In the genomic region with DNA sequence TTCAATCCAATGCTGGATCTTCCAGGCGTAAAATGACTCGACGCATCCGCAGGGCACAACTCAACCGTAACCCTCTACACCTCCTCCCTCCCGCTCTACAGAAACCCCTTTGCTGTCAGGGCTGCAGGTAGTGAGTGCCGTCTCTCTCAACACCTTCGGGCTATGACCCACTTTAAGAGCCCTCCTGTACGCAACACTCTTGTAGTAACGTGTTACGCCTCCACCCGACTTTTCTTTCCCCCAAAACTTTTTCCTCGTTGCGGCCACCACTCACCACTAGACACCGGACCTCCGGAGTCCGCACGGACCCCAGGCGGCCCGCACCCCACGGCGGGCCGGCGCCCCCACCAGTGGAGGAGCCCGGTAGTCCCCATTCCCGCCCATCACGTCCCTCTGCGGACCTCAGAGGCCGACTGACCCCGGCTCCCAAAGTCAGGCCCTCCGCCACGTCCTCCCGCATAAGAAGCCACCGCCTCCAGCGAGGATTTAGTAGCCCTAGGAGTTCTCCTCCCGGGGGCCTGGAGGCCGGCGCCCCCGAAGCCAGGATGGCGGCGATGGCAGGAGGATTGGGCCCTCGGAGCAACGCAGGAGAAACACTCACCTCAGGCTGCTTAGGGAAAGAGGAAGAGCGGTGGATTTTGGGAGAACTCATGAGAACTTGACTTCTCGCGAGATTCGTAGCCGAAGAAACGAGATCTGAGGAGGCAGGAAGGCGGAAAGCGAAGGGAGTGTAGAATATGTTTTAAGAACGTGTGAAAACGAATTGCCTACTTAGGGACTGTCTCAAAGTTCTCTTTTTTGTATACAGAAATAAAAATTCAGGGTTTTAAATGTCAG, we compare ENCODE assay signal across 1 cellular context.
TF ChIP-seq lines count a peak whose summit lies in the region.

Gene RPL17 (minus strand): TSS at position 609 of the 837 bp plus-strand sequence.

TF ChIP-seq in HEK293, 187 proteins besides CTCF, POLR2A, EP300 and RAD21 (continued from another document and continues in another):
- TF ChIP-seq, protein P1, sequence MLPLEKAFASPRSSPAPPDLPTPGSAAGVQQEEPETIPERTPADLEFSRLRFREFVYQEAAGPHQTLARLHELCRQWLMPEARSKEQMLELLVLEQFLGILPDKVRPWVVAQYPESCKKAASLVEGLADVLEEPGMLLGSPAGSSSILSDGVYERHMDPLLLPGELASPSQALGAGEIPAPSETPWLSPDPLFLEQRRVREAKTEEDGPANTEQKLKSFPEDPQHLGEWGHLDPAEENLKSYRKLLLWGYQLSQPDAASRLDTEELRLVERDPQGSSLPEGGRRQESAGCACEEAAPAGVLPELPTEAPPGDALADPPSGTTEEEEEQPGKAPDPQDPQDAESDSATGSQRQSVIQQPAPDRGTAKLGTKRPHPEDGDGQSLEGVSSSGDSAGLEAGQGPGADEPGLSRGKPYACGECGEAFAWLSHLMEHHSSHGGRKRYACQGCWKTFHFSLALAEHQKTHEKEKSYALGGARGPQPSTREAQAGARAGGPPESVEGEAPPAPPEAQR (tag by site-specific recombination; IDR thresholded peaks at IDR 0.05), result peak; percentile 78; the same call in 1 of the 2 replicates
- TF ChIP-seq SCRT2 (tag by site-specific recombination; IDR thresholded peaks at IDR 0.05), result 0 out of 2 replicates have a peak, but pooled peaks have one; percentile 7
- TF ChIP-seq ZNF23 (tag by site-specific recombination; IDR thresholded peaks at IDR 0.05; ENCODE audit: borderline replicate concordance), result no peak
- no peak for TF ChIP-seq GFI1B (tag by site-specific recombination; IDR thresholded peaks at IDR 0.05)
- TF ChIP-seq ZNF335 (tag by site-specific recombination; conservative IDR thresholded peaks at IDR 0.05), result peak; percentile 81
- TF ChIP-seq ZNF362 (tag by site-specific recombination; IDR thresholded peaks at IDR 0.05), result no peak
- no peak for TF ChIP-seq ZNF214 (tag by site-specific recombination; IDR thresholded peaks at IDR 0.05; ENCODE audit: borderline replicate concordance)
- TF ChIP-seq, protein P2, sequence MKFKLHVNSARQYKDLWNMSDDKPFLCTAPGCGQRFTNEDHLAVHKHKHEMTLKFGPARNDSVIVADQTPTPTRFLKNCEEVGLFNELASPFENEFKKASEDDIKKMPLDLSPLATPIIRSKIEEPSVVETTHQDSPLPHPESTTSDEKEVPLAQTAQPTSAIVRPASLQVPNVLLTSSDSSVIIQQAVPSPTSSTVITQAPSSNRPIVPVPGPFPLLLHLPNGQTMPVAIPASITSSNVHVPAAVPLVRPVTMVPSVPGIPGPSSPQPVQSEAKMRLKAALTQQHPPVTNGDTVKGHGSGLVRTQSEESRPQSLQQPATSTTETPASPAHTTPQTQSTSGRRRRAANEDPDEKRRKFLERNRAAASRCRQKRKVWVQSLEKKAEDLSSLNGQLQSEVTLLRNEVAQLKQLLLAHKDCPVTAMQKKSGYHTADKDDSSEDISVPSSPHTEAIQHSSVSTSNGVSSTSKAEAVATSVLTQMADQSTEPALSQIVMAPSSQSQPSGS (tag by site-specific recombination; IDR thresholded peaks at IDR 0.05; ENCODE audit: low read depth), result no peak
- TF ChIP-seq, protein P3, sequence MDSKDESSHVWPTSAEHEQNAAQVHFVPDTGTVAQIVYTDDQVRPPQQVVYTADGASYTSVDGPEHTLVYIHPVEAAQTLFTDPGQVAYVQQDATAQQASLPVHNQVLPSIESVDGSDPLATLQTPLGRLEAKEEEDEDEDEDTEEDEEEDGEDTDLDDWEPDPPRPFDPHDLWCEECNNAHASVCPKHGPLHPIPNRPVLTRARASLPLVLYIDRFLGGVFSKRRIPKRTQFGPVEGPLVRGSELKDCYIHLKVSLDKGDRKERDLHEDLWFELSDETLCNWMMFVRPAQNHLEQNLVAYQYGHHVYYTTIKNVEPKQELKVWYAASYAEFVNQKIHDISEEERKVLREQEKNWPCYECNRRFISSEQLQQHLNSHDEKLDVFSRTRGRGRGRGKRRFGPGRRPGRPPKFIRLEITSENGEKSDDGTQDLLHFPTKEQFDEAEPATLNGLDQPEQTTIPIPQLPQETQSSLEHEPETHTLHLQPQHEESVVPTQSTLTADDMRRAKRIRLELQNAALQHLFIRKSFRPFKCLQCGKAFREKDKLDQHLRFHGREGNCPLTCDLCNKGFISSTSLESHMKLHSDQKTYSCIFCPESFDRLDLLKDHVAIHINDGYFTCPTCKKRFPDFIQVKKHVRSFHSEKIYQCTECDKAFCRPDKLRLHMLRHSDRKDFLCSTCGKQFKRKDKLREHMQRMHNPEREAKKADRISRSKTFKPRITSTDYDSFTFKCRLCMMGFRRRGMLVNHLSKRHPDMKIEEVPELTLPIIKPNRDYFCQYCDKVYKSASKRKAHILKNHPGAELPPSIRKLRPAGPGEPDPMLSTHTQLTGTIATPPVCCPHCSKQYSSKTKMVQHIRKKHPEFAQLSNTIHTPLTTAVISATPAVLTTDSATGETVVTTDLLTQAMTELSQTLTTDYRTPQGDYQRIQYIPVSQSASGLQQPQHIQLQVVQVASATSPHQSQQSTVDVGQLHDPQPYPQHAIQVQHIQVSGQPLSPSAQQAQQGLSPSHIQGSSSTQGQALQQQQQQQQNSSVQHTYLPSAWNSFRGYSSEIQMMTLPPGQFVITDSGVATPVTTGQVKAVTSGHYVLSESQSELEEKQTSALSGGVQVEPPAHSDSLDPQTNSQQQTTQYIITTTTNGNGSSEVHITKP (tag by site-specific recombination; IDR thresholded peaks at IDR 0.05), result no peak; the same call in none of the 2 replicates
- TF ChIP-seq ZNF658 (tag by site-specific recombination; IDR thresholded peaks at IDR 0.05), result no peak
- peak; percentile 80; the same call in 1 of the 2 replicates for TF ChIP-seq ZNF639 (tag by site-specific recombination; IDR thresholded peaks at IDR 0.05)
- no peak; the same call in 1 of the 2 replicates for TF ChIP-seq ZNF10 (tag by site-specific recombination; IDR thresholded peaks at IDR 0.05)
- no peak for TF ChIP-seq ZNF510 (tag by site-specific recombination; IDR thresholded peaks at IDR 0.05; ENCODE audit: insufficient replicate concordance)
- peak; percentile 71; the same call in 1 of the 2 replicates for TF ChIP-seq ZNF391 (tag by site-specific recombination; IDR thresholded peaks at IDR 0.05; ENCODE audit: borderline replicate concordance, low read depth)
- TF ChIP-seq, protein P4, sequence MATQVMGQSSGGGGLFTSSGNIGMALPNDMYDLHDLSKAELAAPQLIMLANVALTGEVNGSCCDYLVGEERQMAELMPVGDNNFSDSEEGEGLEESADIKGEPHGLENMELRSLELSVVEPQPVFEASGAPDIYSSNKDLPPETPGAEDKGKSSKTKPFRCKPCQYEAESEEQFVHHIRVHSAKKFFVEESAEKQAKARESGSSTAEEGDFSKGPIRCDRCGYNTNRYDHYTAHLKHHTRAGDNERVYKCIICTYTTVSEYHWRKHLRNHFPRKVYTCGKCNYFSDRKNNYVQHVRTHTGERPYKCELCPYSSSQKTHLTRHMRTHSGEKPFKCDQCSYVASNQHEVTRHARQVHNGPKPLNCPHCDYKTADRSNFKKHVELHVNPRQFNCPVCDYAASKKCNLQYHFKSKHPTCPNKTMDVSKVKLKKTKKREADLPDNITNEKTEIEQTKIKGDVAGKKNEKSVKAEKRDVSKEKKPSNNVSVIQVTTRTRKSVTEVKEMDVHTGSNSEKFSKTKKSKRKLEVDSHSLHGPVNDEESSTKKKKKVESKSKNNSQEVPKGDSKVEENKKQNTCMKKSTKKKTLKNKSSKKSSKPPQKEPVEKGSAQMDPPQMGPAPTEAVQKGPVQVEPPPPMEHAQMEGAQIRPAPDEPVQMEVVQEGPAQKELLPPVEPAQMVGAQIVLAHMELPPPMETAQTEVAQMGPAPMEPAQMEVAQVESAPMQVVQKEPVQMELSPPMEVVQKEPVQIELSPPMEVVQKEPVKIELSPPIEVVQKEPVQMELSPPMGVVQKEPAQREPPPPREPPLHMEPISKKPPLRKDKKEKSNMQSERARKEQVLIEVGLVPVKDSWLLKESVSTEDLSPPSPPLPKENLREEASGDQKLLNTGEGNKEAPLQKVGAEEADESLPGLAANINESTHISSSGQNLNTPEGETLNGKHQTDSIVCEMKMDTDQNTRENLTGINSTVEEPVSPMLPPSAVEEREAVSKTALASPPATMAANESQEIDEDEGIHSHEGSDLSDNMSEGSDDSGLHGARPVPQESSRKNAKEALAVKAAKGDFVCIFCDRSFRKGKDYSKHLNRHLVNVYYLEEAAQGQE (tag by site-specific recombination; IDR thresholded peaks at IDR 0.05), result peak; percentile 20
- no peak for TF ChIP-seq ZBTB21 (tag by site-specific recombination; IDR thresholded peaks at IDR 0.05)
- TF ChIP-seq ZIC2 (tag by site-specific recombination; IDR thresholded peaks at IDR 0.05), result peak; percentile 44
- TF ChIP-seq ZNF488 (tag by site-specific recombination; IDR thresholded peaks at IDR 0.05), result no peak
- peak; percentile 100 for TF ChIP-seq ZBTB48 (tag by site-specific recombination; IDR thresholded peaks at IDR 0.05)
- TF ChIP-seq PRDM1 (tag by site-specific recombination; IDR thresholded peaks at IDR 0.05), result peak; percentile 87
- peak; percentile 26; the same call in 1 of the 2 replicates for TF ChIP-seq ZBTB8A (tag by site-specific recombination; IDR thresholded peaks at IDR 0.05)
- TF ChIP-seq, protein P5, sequence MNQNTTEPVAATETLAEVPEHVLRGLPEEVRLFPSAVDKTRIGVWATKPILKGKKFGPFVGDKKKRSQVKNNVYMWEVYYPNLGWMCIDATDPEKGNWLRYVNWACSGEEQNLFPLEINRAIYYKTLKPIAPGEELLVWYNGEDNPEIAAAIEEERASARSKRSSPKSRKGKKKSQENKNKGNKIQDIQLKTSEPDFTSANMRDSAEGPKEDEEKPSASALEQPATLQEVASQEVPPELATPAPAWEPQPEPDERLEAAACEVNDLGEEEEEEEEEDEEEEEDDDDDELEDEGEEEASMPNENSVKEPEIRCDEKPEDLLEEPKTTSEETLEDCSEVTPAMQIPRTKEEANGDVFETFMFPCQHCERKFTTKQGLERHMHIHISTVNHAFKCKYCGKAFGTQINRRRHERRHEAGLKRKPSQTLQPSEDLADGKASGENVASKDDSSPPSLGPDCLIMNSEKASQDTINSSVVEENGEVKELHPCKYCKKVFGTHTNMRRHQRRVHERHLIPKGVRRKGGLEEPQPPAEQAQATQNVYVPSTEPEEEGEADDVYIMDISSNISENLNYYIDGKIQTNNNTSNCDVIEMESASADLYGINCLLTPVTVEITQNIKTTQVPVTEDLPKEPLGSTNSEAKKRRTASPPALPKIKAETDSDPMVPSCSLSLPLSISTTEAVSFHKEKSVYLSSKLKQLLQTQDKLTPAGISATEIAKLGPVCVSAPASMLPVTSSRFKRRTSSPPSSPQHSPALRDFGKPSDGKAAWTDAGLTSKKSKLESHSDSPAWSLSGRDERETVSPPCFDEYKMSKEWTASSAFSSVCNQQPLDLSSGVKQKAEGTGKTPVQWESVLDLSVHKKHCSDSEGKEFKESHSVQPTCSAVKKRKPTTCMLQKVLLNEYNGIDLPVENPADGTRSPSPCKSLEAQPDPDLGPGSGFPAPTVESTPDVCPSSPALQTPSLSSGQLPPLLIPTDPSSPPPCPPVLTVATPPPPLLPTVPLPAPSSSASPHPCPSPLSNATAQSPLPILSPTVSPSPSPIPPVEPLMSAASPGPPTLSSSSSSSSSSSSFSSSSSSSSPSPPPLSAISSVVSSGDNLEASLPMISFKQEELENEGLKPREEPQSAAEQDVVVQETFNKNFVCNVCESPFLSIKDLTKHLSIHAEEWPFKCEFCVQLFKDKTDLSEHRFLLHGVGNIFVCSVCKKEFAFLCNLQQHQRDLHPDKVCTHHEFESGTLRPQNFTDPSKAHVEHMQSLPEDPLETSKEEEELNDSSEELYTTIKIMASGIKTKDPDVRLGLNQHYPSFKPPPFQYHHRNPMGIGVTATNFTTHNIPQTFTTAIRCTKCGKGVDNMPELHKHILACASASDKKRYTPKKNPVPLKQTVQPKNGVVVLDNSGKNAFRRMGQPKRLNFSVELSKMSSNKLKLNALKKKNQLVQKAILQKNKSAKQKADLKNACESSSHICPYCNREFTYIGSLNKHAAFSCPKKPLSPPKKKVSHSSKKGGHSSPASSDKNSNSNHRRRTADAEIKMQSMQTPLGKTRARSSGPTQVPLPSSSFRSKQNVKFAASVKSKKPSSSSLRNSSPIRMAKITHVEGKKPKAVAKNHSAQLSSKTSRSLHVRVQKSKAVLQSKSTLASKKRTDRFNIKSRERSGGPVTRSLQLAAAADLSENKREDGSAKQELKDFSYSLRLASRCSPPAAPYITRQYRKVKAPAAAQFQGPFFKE (tag by site-specific recombination; IDR thresholded peaks at IDR 0.05; ENCODE audit: borderline replicate concordance), result peak; percentile 59; the same call in 1 of the 2 replicates
- peak; percentile 65; the same call in 1 of the 2 replicates for TF ChIP-seq ZEB2 (tag by site-specific recombination; IDR thresholded peaks at IDR 0.05)
- TF ChIP-seq ZNF223 (tag by site-specific recombination; IDR thresholded peaks at IDR 0.05), result peak; percentile 65; the same call in 1 of the 2 replicates
- peak; percentile 96 for TF ChIP-seq ZNF76 (tag by site-specific recombination; IDR thresholded peaks at IDR 0.05; ENCODE audit: borderline replicate concordance, low read depth)
- TF ChIP-seq IKZF3 (tag by site-specific recombination; IDR thresholded peaks at IDR 0.05), result peak; percentile 89
- TF ChIP-seq ZFP37 (tag by site-specific recombination; IDR thresholded peaks at IDR 0.05), result peak; percentile 99
- peak; percentile 74 for TF ChIP-seq KLF8 (tag by site-specific recombination; IDR thresholded peaks at IDR 0.05)
- peak; percentile 9; the same call in 1 of the 2 replicates for TF ChIP-seq ZNF426 (tag by site-specific recombination; IDR thresholded peaks at IDR 0.05)
- TF ChIP-seq ZNF24 (tag by site-specific recombination; IDR thresholded peaks at IDR 0.05), result peak; percentile 77
- TF ChIP-seq GLI4 (tag by site-specific recombination; IDR thresholded peaks at IDR 0.05), result peak; percentile 27; the same call in 1 of the 2 replicates
